ENCODE assay signal across 7 cellular contexts in genomic region chr2:187994464-187995331, GRCh38.
DNase-seq lines count a peak whose midpoint lies in the region; ATAC-seq and TF ChIP-seq lines count a peak whose summit lies in the region.

No MANE protein-coding gene starts in this region.

- no peak for TF ChIP-seq CTCF in GM10266 (IDR thresholded peaks at IDR 0.05; ENCODE audit: control insufficient read depth, insufficient read depth, low read depth, missing control alignments)

- no peak overlapping the region for H2AK5ac ChIP-seq in trophoblast cell (ENCODE audit: low read length)

- no peak overlapping the region for H3K4me2 ChIP-seq in trophoblast cell (ENCODE audit: low read length)

- peaks cover 0 to 4% of the 10 kb centered on the region in 2 experiments for H3K4me1 ChIP-seq in trophoblast cell (ENCODE audit: control insufficient read depth in 1 of 2, insufficient read depth in 2 of 2, low read length in 2 of 2)

- no peaks in the 10 kb centered on the region for H3K79me2 ChIP-seq in trophoblast cell (ENCODE audit: control insufficient read depth, insufficient read depth, low read length, poor library complexity)

- H3K18ac ChIP-seq in trophoblast cell (ENCODE audit: low read length): no peak overlapping the region

- H2BK120ac ChIP-seq in trophoblast cell (ENCODE audit: insufficient read depth, low read length, poor library complexity): no peak overlapping the region

- no peak overlapping the region for H2BK12ac ChIP-seq in trophoblast cell (ENCODE audit: low read length)

- H3K9me3 ChIP-seq in trophoblast cell (ENCODE audit: insufficient read depth, low read depth, low read length): peaks cover 1% of the 10 kb centered on the region

- no peak overlapping the region for H4K12ac ChIP-seq in trophoblast cell (ENCODE audit: low read depth, low read length)

- no CpG with 5 or more reads among the region's 5 CpGs for WGBS in trophoblast cell (ENCODE audit: extremely low coverage, insufficient coverage, insufficient read length)

- no peak overlapping the region for H2BK5ac ChIP-seq in trophoblast cell (ENCODE audit: low read depth, low read length, poor library complexity)

- no peak overlapping the region for H3K4me3 ChIP-seq in trophoblast cell (ENCODE audit: low read depth, low read length)

- no peak overlapping the region for H3K23ac ChIP-seq in trophoblast cell (ENCODE audit: low read length)

- no peak overlapping the region for H3K4ac ChIP-seq in trophoblast cell (ENCODE audit: low read depth, low read length)

- peak overlapping the region; percentile 18 for H3K9ac ChIP-seq in trophoblast cell (ENCODE audit: low read length)

- H4K8ac ChIP-seq in trophoblast cell (ENCODE audit: low read depth, low read length): no peak overlapping the region

- H3K36me3 ChIP-seq in trophoblast cell (ENCODE audit: control insufficient read depth in 1 of 2, insufficient read depth in 2 of 2, low read length in 2 of 2): no peaks in the 10 kb centered on the region

- DNase-seq in MV-4-11 (lab: John Stamatoyannopoulos, UW) (peak; percentile 76), amniotic epithelial cell (ENCODE audit: low read depth) (peak; percentile 41), trophoblast cell (peak; percentile 74 to 75), mesenteric fat pad (ENCODE audit: low spot score) (no peak), HK-2 (ENCODE audit: unreplicated experiment) (no peak), GM10266 (ENCODE audit: extremely low spot score) (no peak)

- H3K14ac ChIP-seq in trophoblast cell (ENCODE audit: low read length): no peak overlapping the region

- H4K91ac ChIP-seq in trophoblast cell (ENCODE audit: low read depth, low read length): no peak overlapping the region

- ATAC-seq in GM18870 (IDR thresholded peaks at IDR 0.05; ENCODE audit: unreplicated experiment): peak; percentile 44

- no peak overlapping the region for H2AFZ ChIP-seq in trophoblast cell (ENCODE audit: insufficient read depth, low read length, poor library complexity)

- no peaks in the 10 kb centered on the region for H3K79me1 ChIP-seq in trophoblast cell (ENCODE audit: low read length)

- no peaks in the 10 kb centered on the region for H3K27me3 ChIP-seq in trophoblast cell (ENCODE audit: insufficient read depth, low read length)

- no peak overlapping the region for H3K27ac ChIP-seq in trophoblast cell (ENCODE audit: low read depth, low read length)

Comparison
In these comparisons a context has a peak if more than half of its experiments do, and no peak if none do; other contexts are left out.
1. DNase-seq: peak in MV-4-11 (single experiment), amniotic epithelial cell (single experiment) and trophoblast cell (2 of 2); none in mesenteric fat pad (single experiment), HK-2 (single experiment) and GM10266 (single experiment).